In the genomic region with DNA sequence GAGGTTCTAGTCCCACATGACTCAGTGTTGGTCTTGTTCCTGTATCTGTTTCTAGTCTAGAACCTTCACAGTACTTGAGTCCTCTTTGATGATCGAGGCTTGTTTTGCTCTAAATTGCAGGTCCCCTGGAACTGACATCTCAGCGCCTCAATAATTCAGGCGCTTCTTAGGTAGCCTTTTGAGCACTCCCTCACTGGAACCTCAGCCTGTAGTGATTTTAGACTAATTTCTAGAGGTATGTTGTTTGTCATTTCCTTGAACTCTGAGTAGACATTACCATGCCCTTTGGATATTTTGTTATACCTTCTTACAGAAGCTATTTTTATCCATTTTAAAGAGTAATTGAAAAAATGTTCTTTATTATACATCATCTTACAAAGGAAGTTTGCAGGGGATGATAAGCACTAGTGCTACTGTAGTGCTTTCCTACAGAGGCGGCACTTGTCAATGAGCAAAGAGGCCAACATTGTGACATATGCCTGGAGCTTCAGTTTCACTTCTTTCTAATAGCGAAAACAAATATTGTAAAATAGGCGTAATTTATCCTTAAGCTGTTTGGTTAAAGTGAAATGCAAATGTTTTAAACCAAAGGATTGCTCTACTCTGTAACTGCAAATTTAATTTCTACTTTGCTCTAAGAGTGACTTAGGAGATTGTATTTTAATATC, we compare ENCODE assay signal across 13 cellular contexts.
DNase-seq lines count a peak whose midpoint lies in the region; ATAC-seq lines count a peak whose summit lies in the region.
"Had no signal": no experiment of that assay in that cellular context is flagged by ENCODE, and none has a peak within 500 bp of the region (broad histone marks: within the 10 kb centered on the region; RNA-seq: fewer than 3 reads in every experiment).

No MANE protein-coding gene starts in this region.

- DNase-seq in SIG-M5 treated with dmso at 0.1 percent for 504 hours (lab: John Stamatoyannopoulos, UW; ENCODE audit: unreplicated experiment): peak; percentile 60
- DNase-seq in SIG-M5 (lab: John Stamatoyannopoulos, UW): no peak
- peak; percentile 69 for DNase-seq in MV-4-11 (lab: John Stamatoyannopoulos, UW)
- DNase-seq in NCI-H187 treated with DMSO at 0.1 percent for 48 hours (lab: John Stamatoyannopoulos, UW): no peak
- DNase-seq in NK-92 treated with Interleukin-12 subunit alpha and Interleukin-12 subunit beta, amount 100 ng/mL, for 24 hours (lab: John Stamatoyannopoulos, UW): no peak
- no peak for DNase-seq in posterior vena cava (ENCODE audit: low spot score)
- no peak for DNase-seq in cerebellum (ENCODE audit: low spot score)
- DNase-seq: activated CD8-positive, alpha-beta T cell treated with anti-CD3 and anti-CD28 coated beads, Interleukin-2, amount 10 ng/mL, durations not matched to agents 7 days and 5 days; activated naive CD8-positive, alpha-beta T cell treated with anti-CD3 and anti-CD28 coated beads for 36 hours; NCI-H524 treated with DMSO at 0.1 percent for 48 hours; stimulated activated CD4-positive, alpha-beta T cell treated with anti-CD3 and anti-CD28 coated beads, Interleukin-15, amount 100 ng/mL, for 24 hours; stimulated activated naive B cell treated with anti-CD40 and anti-IgM and Interleukin-4, amounts not matched to agents 10 μg/mL and 1 μg/mL and 100 μg/mL, for 72 hours had no signal

- peak; percentile 70 for ATAC-seq in HG02759 (IDR thresholded peaks at IDR 0.05; ENCODE audit: unreplicated experiment)
- ATAC-seq: activated CD8-positive, alpha-beta T cell treated with anti-CD3 and anti-CD28 coated beads, Interleukin-2, amount 10 ng/mL, durations not matched to agents 7 days and 5 days; stimulated activated naive B cell treated with anti-CD40 and anti-IgM and Interleukin-4, amounts not matched to agents 10 μg/mL and 1 μg/mL and 100 μg/mL, for 72 hours had no signal

- intact Hi-C loops in posterior vena cava (cut with DNase I): no loop called here

Comparison
In these comparisons a context has a peak if more than half of its experiments do, and no peak if none do; other contexts are left out.
1. DNase-seq: peak in SIG-M5 treated with dmso at 0.1 percent for 504 hours (single experiment) and MV-4-11 (single experiment); none in SIG-M5 (single experiment), NCI-H187 treated with DMSO at 0.1 percent for 48 hours (single experiment), NK-92 treated with Interleukin-12 subunit alpha and Interleukin-12 subunit beta, amount 100 ng/mL, for 24 hours (single experiment), posterior vena cava (single experiment) and cerebellum (single experiment).